ENCODE assay signal across 8 cellular contexts in the genomic region with DNA sequence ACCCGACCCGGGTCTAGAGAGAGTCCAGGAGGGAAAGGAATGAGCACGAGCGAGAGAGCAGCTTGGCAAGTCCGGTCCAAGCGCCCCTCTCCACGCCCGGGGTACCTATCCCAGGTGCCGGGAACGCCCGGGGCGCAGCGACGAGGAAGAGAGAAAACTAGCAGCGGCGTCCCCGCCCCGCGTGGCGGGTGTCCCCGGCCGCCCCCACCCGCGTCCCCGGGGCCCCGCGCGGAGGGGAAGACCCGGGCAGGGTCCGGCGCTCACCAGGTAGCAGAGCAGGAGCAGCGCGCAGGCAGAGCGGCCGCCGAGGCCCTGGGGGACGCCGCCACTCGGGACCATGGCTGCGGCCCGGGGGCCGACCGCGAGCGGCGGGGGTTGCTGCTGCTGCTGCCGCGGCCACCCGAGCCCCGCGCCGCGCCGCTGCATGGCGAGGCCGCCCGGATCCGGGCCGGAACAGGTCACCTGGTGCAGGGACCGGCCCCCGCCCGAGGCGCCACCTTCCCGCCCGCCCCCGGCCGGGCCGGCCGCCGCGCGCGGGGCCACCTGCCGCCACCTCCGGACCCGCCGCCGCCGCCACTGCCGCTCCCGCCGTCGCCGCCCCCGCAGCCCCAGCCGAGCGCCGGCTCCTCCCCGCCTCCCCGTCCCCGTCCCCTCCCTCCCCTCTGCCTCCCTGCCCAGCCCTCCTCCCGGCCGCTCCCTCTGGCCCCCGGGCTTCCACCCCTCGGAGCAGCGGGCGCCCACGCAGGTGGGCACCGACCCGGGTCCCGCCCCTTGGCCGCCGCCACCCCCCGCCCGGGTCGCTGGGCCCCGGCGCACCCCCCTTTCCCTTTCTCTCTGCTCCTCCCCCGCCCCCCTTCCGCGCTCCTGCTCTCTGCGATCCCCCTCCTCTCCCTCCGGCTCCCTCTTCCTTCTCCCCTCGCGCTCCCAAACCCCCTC. TPM values are rescaled to one million over a fixed set of nuclear protein-coding genes. Genes with fewer than 3 reads are reported as not detected.
DNase-seq lines count a peak whose midpoint lies in the region; ATAC-seq and TF ChIP-seq lines count a peak whose summit lies in the region.

A gene (minus strand): TSS at position 578 of the 936 bp plus-strand sequence. CDS start 152 bp downstream, at position 426.

- no peaks in the 10 kb centered on the region for H3K36me3 ChIP-seq in iPS-15b (ENCODE audit: control insufficient read depth, insufficient read depth, low read length)
- no peaks in the 10 kb centered on the region for H3K36me3 ChIP-seq in smooth muscle cell (ENCODE audit: low read depth)

- H3K4me3 ChIP-seq in iPS-15b (ENCODE audit: low read depth, low read length) (peak within 1 kb of the TSS; percentile 75), smooth muscle cell (peak within 1 kb of the TSS; percentile 72)

- intact Hi-C loops in T-helper 1 cell treated with Interleukin-12 subunit alpha and Interleukin-12 subunit beta and Interleukin-4 antibody, amounts not matched to agents 30 ng/mL and 1 ng/mL, for 36 hours (cut with micrococcal nuclease): loop anchor here (1.0 to 5.0 kb wide), 10 partner anchors 52 to 1280 kb away; a partner anchor contains a TSS

- no peaks in the 10 kb centered on the region for H3K79me2 ChIP-seq in smooth muscle cell (ENCODE audit: low read depth)

- WGBS in smooth muscle cell (ENCODE audit: low lambda C conversion rate): 2% methylated on average over 40 of the region's 115 CpGs

- H3K27ac ChIP-seq in smooth muscle cell (ENCODE audit: low read depth): no peak within 1 kb of the TSS

- peak within 1 kb of the TSS; percentile 89 for H3K4me2 ChIP-seq in smooth muscle cell

- no peak for TF ChIP-seq CTCF in smooth muscle cell (IDR thresholded peaks at IDR 0.05; ENCODE audit: borderline replicate concordance, insufficient read depth, poor library complexity, severe bottlenecking)

- DNase-seq in NCI-H2107 treated with DMSO at 0.1 percent for 48 hours (lab: John Stamatoyannopoulos, UW; ENCODE audit: unreplicated experiment) (peak; percentile 3), NCI-H2107 (lab: John Stamatoyannopoulos, UW) (no peak), astrocyte of the hippocampus (ENCODE audit: low read depth, low spot score) (peak; percentile 31), smooth muscle cell (lab: John Stamatoyannopoulos, UW; ENCODE audit: unreplicated experiment) (no peak), NCI-H1930 (lab: John Stamatoyannopoulos, UW) (no peak)

- H3K4me1 ChIP-seq in iPS-15b (ENCODE audit: control insufficient read depth, insufficient read depth, low read length): peaks cover 12% of the 10 kb centered on the region
- H3K4me1 ChIP-seq in smooth muscle cell (ENCODE audit: low read depth): peaks cover 23% of the 10 kb centered on the region

- no peaks in the 10 kb centered on the region for H3F3A ChIP-seq in smooth muscle cell (ENCODE audit: low read depth)

- H3K9ac ChIP-seq in iPS-15b (ENCODE audit: low read depth, low read length): peak within 1 kb of the TSS; percentile 47
- peak within 1 kb of the TSS; percentile 47 for H3K9ac ChIP-seq in smooth muscle cell (ENCODE audit: low read depth)

- H3K27me3 ChIP-seq in iPS-15b (ENCODE audit: control insufficient read depth, insufficient read depth, low read length): peaks cover 17% of the 10 kb centered on the region
- peaks cover 18% of the 10 kb centered on the region for H3K27me3 ChIP-seq in smooth muscle cell (ENCODE audit: low read depth)

- no peaks in the 10 kb centered on the region for H4K20me1 ChIP-seq in smooth muscle cell (ENCODE audit: low read depth)

- H3K9me3 ChIP-seq in iPS-15b (ENCODE audit: control insufficient read depth, insufficient read depth, low read length) (no peaks in the 10 kb centered on the region), smooth muscle cell (replicated peaks; ENCODE audit: low read depth) (no peaks in the 10 kb centered on the region)

- peak within 1 kb of the TSS; percentile 92 for H2AFZ ChIP-seq in smooth muscle cell (ENCODE audit: low read depth)

- ATAC-seq in HG03095 (IDR thresholded peaks at IDR 0.05; ENCODE audit: unreplicated experiment): peak; percentile 41

RNA-seq across cellular contexts. Expression of the gene that starts here (rescaled TPM):
- total RNA-seq in T-helper 1 cell treated with Interleukin-12 subunit alpha and Interleukin-12 subunit beta and Interleukin-4 antibody, amounts not matched to agents 30 ng/mL and 1 ng/mL, for 36 hours: 48.6 and 57.7 TPM in 2 replicates
- total RNA-seq in smooth muscle cell: 14.0 and 24.6 TPM in 2 replicates
- 8.8 and 9.3 TPM in 2 replicates for polyA plus RNA-seq in smooth muscle cell

Comparison
In these comparisons a context has a peak if more than half of its experiments do, and no peak if none do; other contexts are left out.
1. DNase-seq: peak in NCI-H2107 treated with DMSO at 0.1 percent for 48 hours (single experiment) and astrocyte of the hippocampus (single experiment); none in NCI-H2107 (single experiment), smooth muscle cell (single experiment) and NCI-H1930 (0 of 2).